23 cellular contexts compared by ENCODE assay signal in the genomic region with DNA sequence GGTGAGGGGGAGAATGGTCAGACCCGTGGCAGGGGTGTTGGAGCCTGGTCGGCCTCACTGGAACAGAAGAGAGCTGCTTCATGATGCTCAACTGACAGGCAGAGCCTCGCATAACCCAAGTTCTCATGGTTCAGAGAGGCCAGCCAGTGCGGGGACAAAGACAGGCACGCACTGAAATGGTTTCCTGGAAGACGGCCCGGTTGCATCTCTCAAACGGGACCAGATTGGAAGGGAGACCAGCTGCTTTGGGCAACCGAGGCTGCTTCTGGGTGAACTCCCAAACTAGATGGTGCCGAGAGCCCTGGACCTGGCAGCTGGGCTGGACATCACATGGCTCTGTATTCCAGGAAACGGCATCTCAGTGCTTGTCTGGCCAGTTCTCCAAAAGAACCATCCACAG.
"Had no signal": no experiment of that assay in that cellular context is flagged by ENCODE, and none has a peak within 500 bp of the region (broad histone marks: within the 10 kb centered on the region; RNA-seq: fewer than 3 reads in every experiment).

No MANE protein-coding gene starts in this region.

- H3K4me1 ChIP-seq: esophagus squamous epithelium, left lung, lower lobe of right lung, parathyroid adenoma, spleen, tibial nerve had no signal

- ATAC-seq: activated CD4-positive, alpha-beta T cell treated with anti-CD3 and anti-CD28 coated beads for 36 hours; left lung; lower lobe of right lung; naive thymus-derived CD4-positive, alpha-beta T cell had no signal

- H3K36me3 ChIP-seq: esophagus squamous epithelium, left lung, lower lobe of right lung, spleen, tibial nerve had no signal

- H3K9me3 ChIP-seq: esophagus squamous epithelium, left lung, lower lobe of right lung, spleen, tibial nerve had no signal

- H3K36me3 Mint-ChIP-seq: naive thymus-derived CD4-positive, alpha-beta T cell had no signal

- H3K4me3 ChIP-seq: esophagus squamous epithelium, left lung, lower lobe of right lung, spleen, tibial nerve had no signal

- H3K4me1 Mint-ChIP-seq: activated CD4-positive, alpha-beta T cell treated with anti-CD3 and anti-CD28 coated beads for 36 hours; central memory CD8-positive, alpha-beta T cell; naive thymus-derived CD4-positive, alpha-beta T cell; neural crest cell had no signal

- H3K4me3 Mint-ChIP-seq: activated CD4-positive, alpha-beta T cell treated with anti-CD3 and anti-CD28 coated beads for 36 hours; central memory CD8-positive, alpha-beta T cell; naive thymus-derived CD4-positive, alpha-beta T cell; neural crest cell had no signal

- H3K27me3 ChIP-seq: tibial nerve had no signal

- DNase-seq: activated CD4-positive, alpha-beta T cell treated with anti-CD3 and anti-CD28 coated beads for 36 hours; activated CD4-positive, alpha-beta T cell treated with anti-CD3 and anti-CD28 coated beads, Interleukin-2, amount 50 U/mL, for 4 hours; activated CD4-positive, CD25-positive, alpha-beta regulatory T cell; activated effector memory CD4-positive, alpha-beta T cell treated with Interleukin-2 at 50 U/mL for 16 hours; activated naive CD4-positive, alpha-beta T cell treated with anti-CD3 and anti-CD28 coated beads, Interleukin-2, amount 50 U/mL, for 16 hours; dermis blood vessel endothelial cell; effector CD8-positive, alpha-beta T cell; esophagus squamous epithelium; foreskin melanocyte; glutamatergic neuron; lower lobe of right lung; mesendoderm; naive thymus-derived CD4-positive, alpha-beta T cell; occipital lobe; right cardiac atrium; spleen; stimulated activated naive CD4-positive, alpha-beta T cell treated with Interleukin-2 at 50 U/mL for 16 hours had no signal

- H3K9me3 Mint-ChIP-seq: central memory CD8-positive, alpha-beta T cell; naive thymus-derived CD4-positive, alpha-beta T cell; neural crest cell had no signal

- H3K27ac Mint-ChIP-seq: activated CD4-positive, alpha-beta T cell treated with anti-CD3 and anti-CD28 coated beads for 36 hours; naive thymus-derived CD4-positive, alpha-beta T cell had no signal

- H3K27ac ChIP-seq: epithelial cell of prostate, esophagus squamous epithelium, left lung, lower lobe of right lung, parathyroid adenoma, spleen, tibial nerve had no signal
